Comparison of ENCODE assay signal across 8 cellular contexts in genomic region chr10:92822060-92822634, GRCh38. TPM values are rescaled to one million over a fixed set of nuclear protein-coding genes. Genes with fewer than 3 reads are reported as not detected.
DNase-seq lines count a peak whose midpoint lies in the region; ATAC-seq, FAIRE-seq and TF ChIP-seq lines count a peak whose summit lies in the region.

No MANE protein-coding gene starts in this region.

- no peaks in the 10 kb centered on the region for H3K9me3 ChIP-seq in fibroblast of lung (ENCODE audit: control insufficient read depth, insufficient read depth, low read depth, low read length)

- H3K79me2 ChIP-seq in fibroblast of lung (ENCODE audit: control insufficient read depth, insufficient read depth, low read length) = no peaks in the 10 kb centered on the region

- no peaks in the 10 kb centered on the region for H4K20me1 ChIP-seq in fibroblast of lung (ENCODE audit: control insufficient read depth, extremely low read depth, insufficient read depth, low read length)

- in situ Hi-C loops in GM13977 (cut with MboI; ENCODE audit: low pct_unique_long_range_greater_than_20kb, low sequenced_read_pairs, unreplicated experiment) = no loop called here

- H3K4me2 ChIP-seq in fibroblast of lung (ENCODE audit: extremely low read depth, insufficient read depth, low read length) = peak overlapping the region; percentile 48

- peak overlapping the region; percentile 30 for H2AFZ ChIP-seq in fibroblast of lung (ENCODE audit: low read length)

- H3K27ac ChIP-seq in fibroblast of lung (ENCODE audit: insufficient read depth, low read length) = peak overlapping the region; percentile 81

- intact Hi-C loops in sciatic nerve (cut with DNase I) = no loop called here

- no peak overlapping the region for H3K9ac ChIP-seq in fibroblast of lung (ENCODE audit: insufficient read depth, low read length)

- DNase-seq in GM13977 (ENCODE audit: low spot score) = peak; percentile 19
- peak; percentile 70 for DNase-seq in RCC 7860 (ENCODE audit: low spot score)
- DNase-seq in fibroblast of lung (ENCODE audit: low read depth in 2 of 2) = peak; percentile 89 to 90
- DNase-seq in sciatic nerve (ENCODE audit: low spot score) = no peak

- H3K27me3 ChIP-seq in fibroblast of lung (ENCODE audit: control insufficient read depth, insufficient read depth, low read length) = no peaks in the 10 kb centered on the region

- H3K4me3 ChIP-seq in fibroblast of lung (replicated peaks in 1 of 4; ENCODE audit: control extremely low read depth in 1 of 4, insufficient read depth in 1 of 4, low read depth in 3 of 4, low read length in 4 of 4) = peak overlapping the region in 1 of 4 experiments; percentile 9

- peaks cover 2% of the 10 kb centered on the region for H3K4me1 ChIP-seq in fibroblast of lung (ENCODE audit: control insufficient read depth, extremely low read depth, insufficient read depth, low read length)

- peak; percentile 80 for FAIRE-seq in RCC 7860 (lab: Jason Lieb, UNC)

- ATAC-seq in sciatic nerve (peak; percentile 64), GM19397 (IDR thresholded peaks at IDR 0.05; ENCODE audit: unreplicated experiment) (no peak), GM18870 (IDR thresholded peaks at IDR 0.05; ENCODE audit: unreplicated experiment) (no peak), HG03521 (IDR thresholded peaks at IDR 0.05; ENCODE audit: unreplicated experiment) (no peak), HG03175 (IDR thresholded peaks at IDR 0.05; ENCODE audit: unreplicated experiment) (no peak)

- TF ChIP-seq CTCF in GM13977 (IDR thresholded peaks at IDR 0.05; ENCODE audit: extremely low read depth, insufficient read depth, missing control alignments) = no peak
- TF ChIP-seq CTCF in fibroblast of lung (conservative IDR thresholded peaks at IDR 0.05 in 1 of 2, IDR thresholded peaks at IDR 0.05 in 1 of 2; ENCODE audit: low read depth in 1 of 2, low read length in 2 of 2) = no peak

- H3K36me3 ChIP-seq in fibroblast of lung (ENCODE audit: control insufficient read depth, insufficient read depth, low read length) = no peaks in the 10 kb centered on the region

RNA-seq across cellular contexts. Expression of gene EXOC6, which starts 26.2 kb away (rescaled TPM):
- 8.5 and 9.2 TPM in 2 replicates for total RNA-seq in fibroblast of lung
- polyA plus RNA-seq in fibroblast of lung = 6.2 and 12.9 TPM in 2 replicates
- 5.0 and 16.4 TPM in 2 replicates for polyA plus RNA-seq in fibroblast of lung (2012)
- 0.79 and 7.3 TPM in 2 replicates for polyA minus RNA-seq in fibroblast of lung (ENCODE audit: low replicate concordance)
- total RNA-seq in sciatic nerve = 22.9 TPM
